11 cellular contexts compared by ENCODE assay signal in the genomic region with DNA sequence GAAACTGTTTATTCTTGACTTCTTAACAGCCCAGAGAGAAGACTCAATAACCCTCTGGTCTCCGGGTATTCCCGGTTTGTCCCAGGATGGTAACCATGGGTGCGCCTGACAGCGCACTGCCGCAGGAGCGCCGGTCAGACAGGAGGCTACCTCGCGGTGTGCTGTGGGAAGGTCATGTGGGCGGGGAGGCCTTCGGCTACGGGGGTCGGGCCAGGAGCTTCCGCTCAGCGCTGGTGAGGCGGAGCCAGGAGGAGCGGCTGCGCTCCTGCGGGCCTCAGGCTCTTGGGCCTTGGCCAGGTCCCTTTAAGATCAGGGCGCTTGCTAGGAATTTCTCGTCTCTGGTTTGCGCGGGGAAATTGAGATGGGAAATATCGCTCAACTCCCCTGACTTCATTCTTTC.
DNase-seq lines count a peak whose midpoint lies in the region; ATAC-seq, FAIRE-seq and TF ChIP-seq lines count a peak whose summit lies in the region.
"Had no signal": no experiment of that assay in that cellular context is flagged by ENCODE, and none has a peak within 500 bp of the region (broad histone marks: within the 10 kb centered on the region; RNA-seq: fewer than 3 reads in every experiment).

No MANE protein-coding gene starts in this region.

- no peak for TF ChIP-seq CTCF in MCF 10A (IDR thresholded peaks at IDR 0.05; ENCODE audit: unreplicated experiment)
- TF ChIP-seq CTCF in bronchial epithelial cell (IDR thresholded peaks at IDR 0.05; ENCODE audit: insufficient read depth, low read length, severe bottlenecking): no peak
- no peak for TF ChIP-seq CTCF in lower lobe of right lung (IDR thresholded peaks at IDR 0.05)

- intact Hi-C loops in MCF 10A (cut with micrococcal nuclease): no loop called here
- intact Hi-C loops in lower lobe of right lung (cut with DNase I): no loop called here

- H3K9me3 Mint-ChIP-seq in MCF 10A (ENCODE audit: unreplicated experiment): no peaks in the 10 kb centered on the region

- no TSS peak for BruUV-seq in MCF 10A (replicated peaks; lab: Mats Ljungman, UMichigan)

- H3K36me3 ChIP-seq in bronchial epithelial cell (ENCODE audit: control insufficient read depth, insufficient read depth, low read length) (no peaks in the 10 kb centered on the region), lower lobe of right lung (no peaks in the 10 kb centered on the region)

- H3K4me3 ChIP-seq in bronchial epithelial cell (ENCODE audit: low read depth, low read length) (no peak overlapping the region), lower lobe of right lung (peak overlapping the region; percentile 10)
- H3K4me3 ChIP-seq: GM12878 had no signal

- no peak overlapping the region for H3K4me3 Mint-ChIP-seq in MCF 10A (ENCODE audit: unreplicated experiment)
- H3K4me3 Mint-ChIP-seq: IgD-negative memory B cell had no signal

- in situ Hi-C loops in T47D (cut with HindIII; ENCODE audit: low pct_unique_long_range_greater_than_20kb, low sequenced_read_pairs): loop anchor here (25.0 kb wide), 1 partner anchor 232 kb away; the partner anchor contains the start of gene MAGEL2

- POLR2A ChIA-PET in MCF 10A (lab: Yijun Ruan, JAX): no interaction called here

- CTCF ChIA-PET in MCF 10A (lab: Yijun Ruan, JAX): interaction anchor here (0.7 to 1.1 kb wide), 4 partner anchors 225 to 965 kb away, joined by 3 to 4 read pairs (median 3); no protein-coding TSS in a partner anchor

- H3K27me3 Mint-ChIP-seq in MCF 10A (ENCODE audit: insufficient read depth, unreplicated experiment): no peaks in the 10 kb centered on the region
- H3K27me3 Mint-ChIP-seq: IgD-negative memory B cell had no signal

- peak; percentile 67 to 87 for ATAC-seq in lower lobe of right lung
- no peak for ATAC-seq in GM18868 (IDR thresholded peaks at IDR 0.05; ENCODE audit: unreplicated experiment)
- ATAC-seq: GM12878 had no signal

- H3K27ac Mint-ChIP-seq in MCF 10A (ENCODE audit: low read depth, unreplicated experiment): no peak overlapping the region
- H3K27ac Mint-ChIP-seq: IgD-negative memory B cell had no signal

- H3K27ac ChIP-seq in lower lobe of right lung: no peak overlapping the region

- H3K4me1 ChIP-seq in lower lobe of right lung: no peaks in the 10 kb centered on the region

- no peaks in the 10 kb centered on the region for H3K4me1 Mint-ChIP-seq in MCF 10A (ENCODE audit: insufficient read depth, unreplicated experiment)
- H3K4me1 Mint-ChIP-seq: IgD-negative memory B cell had no signal

- FAIRE-seq in bronchial epithelial cell (lab: Jason Lieb, UNC): no peak
- FAIRE-seq: GM12878 had no signal

- no peaks in the 10 kb centered on the region for H3K9me3 ChIP-seq in lower lobe of right lung

- H3K27me3 ChIP-seq in bronchial epithelial cell (ENCODE audit: control insufficient read depth, insufficient read depth, low read length) (no peaks in the 10 kb centered on the region), lower lobe of right lung (ENCODE audit: low read depth) (no peaks in the 10 kb centered on the region)

- DNase-seq in T47D (ENCODE audit: low read depth in 1 of 2, low spot score in 1 of 2): peak; percentile 19 to 65
- no peak for DNase-seq in MCF 10A (ENCODE audit: unreplicated experiment)
- DNase-seq in bronchial epithelial cell (ENCODE audit: low read depth): peak; percentile 4
- DNase-seq in lower lobe of right lung: peak; percentile 58
- no peak for DNase-seq in NCI-H2107 treated with DMSO at 0.1 percent for 48 hours (lab: John Stamatoyannopoulos, UW; ENCODE audit: unreplicated experiment)
- DNase-seq in activated effector memory CD4-positive, alpha-beta T cell treated with anti-CD3 and anti-CD28 coated beads, Interleukin-2, amount 50 U/mL, for 16 hours: no peak
- DNase-seq in SW480 (ENCODE audit: low spot score): no peak
- DNase-seq: RPMI8226 had no signal

- no peaks in the 10 kb centered on the region for H3K36me3 Mint-ChIP-seq in MCF 10A (ENCODE audit: insufficient read depth, unreplicated experiment)
- H3K36me3 Mint-ChIP-seq: IgD-negative memory B cell had no signal

Comparison
In these comparisons a context has a peak if more than half of its experiments do, and no peak if none do; other contexts are left out.
1. DNase-seq: peak in T47D (2 of 2), bronchial epithelial cell (single experiment) and lower lobe of right lung (single experiment); none in MCF 10A (single experiment), NCI-H2107 treated with DMSO at 0.1 percent for 48 hours (single experiment), activated effector memory CD4-positive, alpha-beta T cell treated with anti-CD3 and anti-CD28 coated beads, Interleukin-2, amount 50 U/mL, for 16 hours (single experiment) and SW480 (single experiment).